Comparison of ENCODE assay signal across 8 cellular contexts in the genomic region with DNA sequence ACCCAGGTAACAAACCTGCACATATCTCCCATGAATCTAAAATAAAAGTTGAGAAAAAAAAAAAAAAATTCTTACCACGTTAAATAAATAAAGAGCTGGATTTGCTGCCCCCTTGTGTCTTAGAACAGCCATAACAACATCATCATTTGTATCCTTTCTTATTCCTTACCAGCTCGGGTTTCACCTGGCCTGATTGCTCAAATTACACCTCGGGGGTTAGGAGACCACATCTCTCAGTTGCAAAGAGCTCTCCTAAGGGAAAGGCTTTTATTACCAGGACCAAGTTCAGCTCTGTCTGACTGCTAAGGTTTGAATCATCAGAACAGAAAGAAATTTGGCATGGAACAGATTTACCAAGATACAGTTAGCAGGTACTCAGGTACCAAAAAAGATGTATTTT. TPM values are rescaled to one million over a fixed set of nuclear protein-coding genes. Genes with fewer than 3 reads are reported as not detected.
DNase-seq lines count a peak whose midpoint lies in the region; ATAC-seq and TF ChIP-seq lines count a peak whose summit lies in the region.

No MANE protein-coding gene starts in this region.

- no peak overlapping the region for H3K4me3 ChIP-seq in kidney epithelial cell (ENCODE audit: low read depth, low read length)
- no peak overlapping the region for H3K4me3 ChIP-seq in stomach

- 0 to 2% (median 0%) methylated on average over 3 of the region's 3 CpGs for WGBS in stomach, 5 donors

- in situ Hi-C loops in SK-MEL-5 (cut with HindIII; ENCODE audit: low pct_unique_long_range_greater_than_20kb, low sequenced_read_pairs) = no loop called here

- H3K27ac ChIP-seq in stomach = no peak overlapping the region

- H3K9me3 ChIP-seq in stomach = peaks cover under 1 to 5% (median 2%) of the 10 kb centered on the region in 4 donors

- peak; percentile 54 for TF ChIP-seq CTCF in kidney epithelial cell (IDR thresholded peaks at IDR 0.05; ENCODE audit: insufficient read depth, low read length, poor library complexity, severe bottlenecking)
- TF ChIP-seq CTCF in stomach (IDR thresholded peaks at IDR 0.05) = peak in 5 of 7 experiments; percentile 61 to 80 (median 72)

- no peak for DNase-seq in Right ventricle myocardium inferior (ENCODE audit: missing footprints)
- no peak for DNase-seq in cardiac septum (ENCODE audit: low spot score)
- peak; percentile 86 for DNase-seq in NCI-H128 (lab: John Stamatoyannopoulos, UW; ENCODE audit: unreplicated experiment)
- peak; percentile 77 for DNase-seq in SK-MEL-5 (ENCODE audit: low read depth, low spot score)
- peak; percentile 62 for DNase-seq in central memory CD4-positive, alpha-beta T cell
- DNase-seq in kidney epithelial cell (ENCODE audit: low read depth) = peak; percentile 18
- no peak for DNase-seq in stomach

- TF ChIP-seq POLR2A in stomach (IDR thresholded peaks at IDR 0.05) = no peak

- peaks cover 0 to 11% (median 2%) of the 10 kb centered on the region in 4 donors for H3K4me1 ChIP-seq in stomach

- no peaks in the 10 kb centered on the region for H3K27me3 ChIP-seq in kidney epithelial cell (ENCODE audit: control insufficient read depth, insufficient read depth, low read length)
- no peaks in the 10 kb centered on the region for H3K27me3 ChIP-seq in stomach

- intact Hi-C loops in Right ventricle myocardium inferior (cut with DNase I) (loop anchor here (1.0 to 2.0 kb wide), 2 partner anchors 50 to 316 kb away; no protein-coding TSS in a partner anchor), cardiac septum (cut with DNase I) (loop anchor here (2.0 to 5.0 kb wide), 3 partner anchors 58 to 316 kb away; partner anchors contain the start of gene ST6GAL1), stomach (cut with DNase I; ENCODE audit: low total_unique reads) (no loop called here)

- H3K36me3 ChIP-seq in kidney epithelial cell (ENCODE audit: control insufficient read depth, insufficient read depth, low read length) = no peaks in the 10 kb centered on the region
- no peaks in the 10 kb centered on the region for H3K36me3 ChIP-seq in stomach

- ATAC-seq in Right ventricle myocardium inferior = peak; percentile 27
- ATAC-seq in GM19452 (IDR thresholded peaks at IDR 0.05; ENCODE audit: unreplicated experiment) = no peak

- no peak for TF ChIP-seq EP300 in stomach (IDR thresholded peaks at IDR 0.05)

RNA-seq across cellular contexts. Expression of gene RPL39L, which starts 25.8 kb away (rescaled TPM):
- total RNA-seq in Right ventricle myocardium inferior (5.9 TPM), cardiac septum (5.4 TPM), kidney epithelial cell (18.9 and 26.5 TPM in 2 replicates), stomach (1 to 10 TPM in 4 of 5 donors, not detected in 1; 2.0 to 4.8 (median 2.9) TPM)
- 33.8 and 35.6 TPM in 2 replicates for total RNA-seq in SK-MEL-5 (2014; rRNA removed; shearing (Covaris generic))
- 26.0 and 32.5 TPM in 2 replicates for polyA plus RNA-seq in SK-MEL-5 (2015; cell fraction: cytosol; rRNA removed)
- 0.87 and 9.3 TPM in 2 replicates for polyA plus RNA-seq in SK-MEL-5 (2015; cell fraction: nucleus; rRNA removed)
- 10 to 100 TPM; 10.1 to 13.7 (median 11.9) TPM for polyA plus RNA-seq in stomach

RNA-seq across cellular contexts. Expression of gene RTP1, which starts 32.1 kb away (rescaled TPM):
- total RNA-seq in Right ventricle myocardium inferior (not detected), cardiac septum (not detected), kidney epithelial cell (not detected in 2 replicates), stomach (not detected)
- total RNA-seq in SK-MEL-5 (2014; rRNA removed; shearing (Covaris generic)) = not detected in 2 replicates
- not detected in 2 replicates for polyA plus RNA-seq in SK-MEL-5 (2015; cell fraction: cytosol; rRNA removed)
- polyA plus RNA-seq in SK-MEL-5 (2015; cell fraction: nucleus; rRNA removed) = not detected in 2 replicates
- not detected for polyA plus RNA-seq in stomach

Comparison
In these comparisons a context has a peak if more than half of its experiments do, and no peak if none do; other contexts are left out.
1. DNase-seq: peak in NCI-H128 (single experiment), SK-MEL-5 (single experiment), central memory CD4-positive, alpha-beta T cell (single experiment) and kidney epithelial cell (single experiment); none in Right ventricle myocardium inferior (single experiment), cardiac septum (single experiment) and stomach (single experiment).